In the genomic region with DNA sequence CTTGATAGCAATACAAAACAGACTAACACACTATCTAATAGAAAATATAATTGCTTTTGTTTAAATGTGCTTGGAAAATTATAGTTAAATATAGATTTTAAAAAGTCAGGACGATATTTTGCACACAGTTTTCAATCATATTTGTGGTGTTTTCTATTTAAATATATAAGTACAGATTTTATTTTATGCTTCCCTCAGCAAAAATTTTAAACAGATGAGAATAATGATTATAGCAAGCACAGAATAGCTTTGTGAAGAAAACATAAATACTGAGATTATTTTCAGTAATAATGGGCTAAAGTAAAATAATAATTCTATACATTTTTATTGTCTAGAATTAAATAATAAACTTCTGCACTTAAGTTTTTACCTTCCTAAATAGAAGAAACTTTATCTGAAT, we compare ENCODE assay signal across 28 cellular contexts.
"Had no signal": no experiment of that assay in that cellular context is flagged by ENCODE, and none has a peak within 500 bp of the region (broad histone marks: within the 10 kb centered on the region; RNA-seq: fewer than 3 reads in every experiment).

No MANE protein-coding gene starts in this region.

- H2AFZ ChIP-seq: neural progenitor cell, parathyroid adenoma had no signal

- H3K36me3 ChIP-seq: neural progenitor cell, ovary, spleen, stomach, thoracic aorta, thyroid gland, tibial nerve, upper lobe of left lung, vagina had no signal

- H3K4me2 ChIP-seq: neural progenitor cell, smooth muscle cell had no signal

- H3K36me3 Mint-ChIP-seq: neural progenitor cell; stimulated activated effector memory CD8-positive, alpha-beta T cell treated with anti-CD3 and anti-CD28 coated beads, Interleukin-12 subunit alpha, Interleukin-12 subunit beta, amount 100 ng/mL, for 72 hours; stimulated activated naive B cell treated with anti-CD40 and anti-IgM and Interleukin-4, amounts not matched to agents 10 μg/mL and 1 μg/mL and 100 μg/mL, for 72 hours had no signal

- H3K4me3 Mint-ChIP-seq: natural killer cell; nephron; neural progenitor cell; stimulated activated effector memory CD8-positive, alpha-beta T cell treated with anti-CD3 and anti-CD28 coated beads, Interleukin-12 subunit alpha, Interleukin-12 subunit beta, amount 100 ng/mL, for 72 hours; stimulated activated naive B cell treated with anti-CD40 and anti-IgM and Interleukin-4, amounts not matched to agents 10 μg/mL and 1 μg/mL and 100 μg/mL, for 72 hours; stimulated activated naive CD8-positive, alpha-beta T cell treated with anti-CD3 and anti-CD28 coated beads, Interleukin-15, Interleukin-2, amounts not matched to agents 100 ng/mL and 50 ng/mL, for 24 hours had no signal

- H3K4me1 Mint-ChIP-seq: natural killer cell; nephron; neural progenitor cell; stimulated activated effector memory CD8-positive, alpha-beta T cell treated with anti-CD3 and anti-CD28 coated beads, Interleukin-12 subunit alpha, Interleukin-12 subunit beta, amount 100 ng/mL, for 72 hours; stimulated activated naive B cell treated with anti-CD40 and anti-IgM and Interleukin-4, amounts not matched to agents 10 μg/mL and 1 μg/mL and 100 μg/mL, for 72 hours had no signal

- H3K79me2 ChIP-seq: parathyroid adenoma had no signal

- H3K4me3 ChIP-seq: neural progenitor cell, ovary, psoas muscle, skin epidermis, smooth muscle cell, spleen, stomach, thoracic aorta, thyroid gland, tibial nerve, upper lobe of left lung, vagina had no signal

- ATAC-seq: natural killer cell; psoas muscle; right cardiac atrium; sciatic nerve; stimulated activated effector memory CD8-positive, alpha-beta T cell treated with anti-CD3 and anti-CD28 coated beads, Interleukin-12 subunit alpha, Interleukin-12 subunit beta, amount 100 ng/mL, for 72 hours; stimulated activated naive B cell treated with anti-CD40 and anti-IgM and Interleukin-4, amounts not matched to agents 10 μg/mL and 1 μg/mL and 100 μg/mL, for 72 hours had no signal

- H3K27me3 ChIP-seq: neural progenitor cell, ovary, spleen, stomach, thyroid gland, tibial nerve, upper lobe of left lung, vagina had no signal

- H3K27ac ChIP-seq: neural progenitor cell, ovary, parathyroid adenoma, psoas muscle, skin epidermis, spleen, stomach, thoracic aorta, thyroid gland, tibial nerve, upper lobe of left lung, vagina had no signal

- H3K4me1 ChIP-seq: neural progenitor cell, parathyroid adenoma, psoas muscle, spleen, stomach, thyroid gland, tibial nerve, upper lobe of left lung, vagina had no signal

- DNase-seq: natural killer cell; occipital lobe; ovary; posterior cingulate gyrus; psoas muscle; right cardiac atrium; spleen; stimulated activated CD4-positive, alpha-beta T cell treated with anti-CD3 and anti-CD28 coated beads, Interleukin-12 subunit alpha, Interleukin-12 subunit beta, amount 100 ng/mL, for 4 hours; stimulated activated CD4-positive, alpha-beta T cell treated with anti-CD3 and anti-CD28 coated beads, Interleukin-1b, Interleukin-23, amount 100 ng/mL, for 48 hours; stimulated activated CD4-positive, alpha-beta T cell treated with anti-CD3 and anti-CD28 coated beads, Interleukin-4, amount 100 ng/mL, for 1 hour; stimulated activated naive B cell treated with anti-CD40 and anti-IgM and Interleukin-4, amounts not matched to agents 10 μg/mL and 1 μg/mL and 100 μg/mL, for 72 hours; stimulated activated naive CD4-positive, alpha-beta T cell treated with Interleukin-2 at 50 U/mL for 16 hours; stomach; thyroid gland; trophoblast cell; upper lobe of left lung had no signal

- H3K27me3 Mint-ChIP-seq: progenitor cell of endocrine pancreas; stimulated activated naive B cell treated with anti-CD40 and anti-IgM and Interleukin-4, amounts not matched to agents 10 μg/mL and 1 μg/mL and 100 μg/mL, for 72 hours; stimulated activated naive CD8-positive, alpha-beta T cell treated with anti-CD3 and anti-CD28 coated beads, Interleukin-15, Interleukin-2, amounts not matched to agents 100 ng/mL and 50 ng/mL, for 24 hours had no signal

- H3K9ac ChIP-seq: neural progenitor cell, parathyroid adenoma had no signal

- H3K9me3 ChIP-seq: ovary, psoas muscle, thyroid gland, vagina had no signal

- H3K27ac Mint-ChIP-seq: natural killer cell; nephron; neural progenitor cell; progenitor cell of endocrine pancreas; stimulated activated effector memory CD8-positive, alpha-beta T cell treated with anti-CD3 and anti-CD28 coated beads, Interleukin-12 subunit alpha, Interleukin-12 subunit beta, amount 100 ng/mL, for 72 hours; stimulated activated naive B cell treated with anti-CD40 and anti-IgM and Interleukin-4, amounts not matched to agents 10 μg/mL and 1 μg/mL and 100 μg/mL, for 72 hours; stimulated activated naive CD8-positive, alpha-beta T cell treated with anti-CD3 and anti-CD28 coated beads, Interleukin-15, Interleukin-2, amounts not matched to agents 100 ng/mL and 50 ng/mL, for 24 hours had no signal
